In genomic region chr9:108620767-108621166, GRCh38 we compare ENCODE assay signal across 24 cellular contexts.
DNase-seq lines count a peak whose midpoint lies in the region; ATAC-seq and TF ChIP-seq lines count a peak whose summit lies in the region.
"Had no signal": no experiment of that assay in that cellular context is flagged by ENCODE, and none has a peak within 500 bp of the region (broad histone marks: within the 10 kb centered on the region; RNA-seq: fewer than 3 reads in every experiment).

No MANE protein-coding gene starts in this region.

- H3K36me3 ChIP-seq in colonic mucosa, result no peaks in the 10 kb centered on the region
- H3K36me3 ChIP-seq: prostate gland had no signal

- H3K4me3 ChIP-seq in choroid plexus epithelial cell (ENCODE audit: low read depth, low read length) (no peak overlapping the region), colonic mucosa (no peak overlapping the region)
- H3K4me3 ChIP-seq: prostate gland, testis had no signal

- H3K9me3 ChIP-seq in T-helper 17 cell (ENCODE audit: control insufficient read depth, low read length, poor library complexity, severe bottlenecking) (no peaks in the 10 kb centered on the region), colonic mucosa (no peaks in the 10 kb centered on the region)
- H3K9me3 ChIP-seq: prostate gland, testis had no signal

- H3K4me1 ChIP-seq in colonic mucosa, result no peaks in the 10 kb centered on the region
- H3K4me1 ChIP-seq: prostate gland, testis had no signal

- H3K9me3 Mint-ChIP-seq in activated T-helper 17 cell treated with anti-CD3 and anti-CD28 coated beads, Interleukin-2, amount 50 U/mL, for 72 hours, result peaks cover 15% of the 10 kb centered on the region
- no peaks in the 10 kb centered on the region for H3K9me3 Mint-ChIP-seq in activated CD8-positive, alpha-beta T cell treated with anti-CD3 and anti-CD28 coated beads for 36 hours
- H3K9me3 Mint-ChIP-seq: activated B cell treated with CpG ODN at 0.5 μM for 24 hours; activated T-helper 2 cell treated with anti-CD3 and anti-CD28 coated beads, Interferon-gamma antibody, Interleukin-2, Interleukin-4, amounts not matched to agents 10 μg/mL and 5 μg/mL and 100 μg/mL, durations not matched to agents 14 hours and 24 hours and 36 hours; stimulated activated naive B cell treated with anti-CD40 and anti-IgM and Interleukin-4, amounts not matched to agents 10 μg/mL and 1 μg/mL and 100 μg/mL, for 72 hours had no signal

- TF ChIP-seq CTCF in choroid plexus epithelial cell (conservative IDR thresholded peaks at IDR 0.05; ENCODE audit: low read depth, low read length) (no peak), colonic mucosa (IDR thresholded peaks at IDR 0.05) (no peak)
- no peak for TF ChIP-seq CTCF in activated CD8-positive, alpha-beta T cell treated with anti-CD3 and anti-CD28 coated beads for 36 hours (IDR thresholded peaks at IDR 0.05)

- POLR2A ChIA-PET in activated CD8-positive, alpha-beta T cell treated with anti-CD3 and anti-CD28 coated beads for 36 hours (lab: Charles Lee), result no interaction called here

- no peak for ATAC-seq in T-helper 17 cell
- ATAC-seq in activated T-helper 17 cell treated with anti-CD3 and anti-CD28 coated beads, Interleukin-2, amount 50 U/mL, for 72 hours (replicated peaks), result no peak
- no peak for ATAC-seq in activated CD8-positive, alpha-beta T cell treated with anti-CD3 and anti-CD28 coated beads for 36 hours
- ATAC-seq: sciatic nerve; stimulated activated naive B cell treated with anti-CD40 and anti-IgM and Interleukin-4, amounts not matched to agents 10 μg/mL and 1 μg/mL and 100 μg/mL, for 72 hours had no signal

- DNase-seq in M059J (ENCODE audit: low read depth), result peak; percentile 68
- peak; percentile 9 for DNase-seq in choroid plexus epithelial cell (ENCODE audit: low read depth)
- peak; percentile 30 for DNase-seq in kidney tubule cell (ENCODE audit: low spot score)
- DNase-seq in T-helper 17 cell, result no peak
- no peak for DNase-seq in activated CD8-positive, alpha-beta T cell treated with anti-CD3 and anti-CD28 coated beads for 36 hours
- no peak for DNase-seq in colonic mucosa
- DNase-seq: activated B cell treated with CpG ODN at 0.5 μM for 24 hours; aorta; CD4-positive, alpha-beta T cell; cerebellar nuclear complex; H7; IMR-90; NCI-H1048; NCI-H2029; NCI-H774; stimulated activated CD4-positive, alpha-beta T cell treated with anti-CD3 and anti-CD28 coated beads, Interleukin-15, amount 100 ng/mL, for 24 hours; stimulated activated naive B cell treated with anti-CD40 and anti-IgM and Interleukin-4, amounts not matched to agents 10 μg/mL and 1 μg/mL and 100 μg/mL, for 72 hours; testis had no signal

- H3K27me3 ChIP-seq in colonic mucosa, result no peaks in the 10 kb centered on the region
- H3K27me3 ChIP-seq: testis had no signal

- H3K4me3 Mint-ChIP-seq in T-helper 17 cell, result no peak overlapping the region
- H3K4me3 Mint-ChIP-seq in activated T-helper 17 cell treated with anti-CD3 and anti-CD28 coated beads, Interleukin-2, amount 50 U/mL, for 72 hours, result no peak overlapping the region
- no peak overlapping the region for H3K4me3 Mint-ChIP-seq in activated CD8-positive, alpha-beta T cell treated with anti-CD3 and anti-CD28 coated beads for 36 hours
- H3K4me3 Mint-ChIP-seq: activated B cell treated with CpG ODN at 0.5 μM for 24 hours; activated naive CD8-positive, alpha-beta T cell; CD4-positive, alpha-beta T cell; memory B cell; stimulated activated naive B cell treated with anti-CD40 and anti-IgM and Interleukin-4, amounts not matched to agents 10 μg/mL and 1 μg/mL and 100 μg/mL, for 72 hours had no signal

- H3K27ac Mint-ChIP-seq in T-helper 17 cell, result no peak overlapping the region
- no peak overlapping the region for H3K27ac Mint-ChIP-seq in activated T-helper 17 cell treated with anti-CD3 and anti-CD28 coated beads, Interleukin-2, amount 50 U/mL, for 72 hours
- H3K27ac Mint-ChIP-seq in activated CD8-positive, alpha-beta T cell treated with anti-CD3 and anti-CD28 coated beads for 36 hours, result no peak overlapping the region
- H3K27ac Mint-ChIP-seq: activated B cell treated with CpG ODN at 0.5 μM for 24 hours; activated naive CD8-positive, alpha-beta T cell; activated T-helper 2 cell treated with anti-CD3 and anti-CD28 coated beads, Interferon-gamma antibody, Interleukin-2, Interleukin-4, amounts not matched to agents 10 μg/mL and 5 μg/mL and 100 μg/mL, durations not matched to agents 14 hours and 24 hours and 36 hours; CD4-positive, alpha-beta T cell; memory B cell; stimulated activated naive B cell treated with anti-CD40 and anti-IgM and Interleukin-4, amounts not matched to agents 10 μg/mL and 1 μg/mL and 100 μg/mL, for 72 hours had no signal

- H3K4me1 Mint-ChIP-seq in T-helper 17 cell, result no peaks in the 10 kb centered on the region
- no peaks in the 10 kb centered on the region for H3K4me1 Mint-ChIP-seq in activated T-helper 17 cell treated with anti-CD3 and anti-CD28 coated beads, Interleukin-2, amount 50 U/mL, for 72 hours
- H3K4me1 Mint-ChIP-seq in activated CD8-positive, alpha-beta T cell treated with anti-CD3 and anti-CD28 coated beads for 36 hours (ENCODE audit: low read depth), result no peaks in the 10 kb centered on the region
- H3K4me1 Mint-ChIP-seq: activated B cell treated with CpG ODN at 0.5 μM for 24 hours; memory B cell; stimulated activated naive B cell treated with anti-CD40 and anti-IgM and Interleukin-4, amounts not matched to agents 10 μg/mL and 1 μg/mL and 100 μg/mL, for 72 hours had no signal

- no peak overlapping the region for H3K9ac ChIP-seq in colonic mucosa (ENCODE audit: low read depth in 2 of 2, low read length in 2 of 2)

- no peaks in the 10 kb centered on the region for H3K27me3 Mint-ChIP-seq in T-helper 17 cell
- H3K27me3 Mint-ChIP-seq in activated T-helper 17 cell treated with anti-CD3 and anti-CD28 coated beads, Interleukin-2, amount 50 U/mL, for 72 hours, result peaks cover 16% of the 10 kb centered on the region
- no peaks in the 10 kb centered on the region for H3K27me3 Mint-ChIP-seq in activated CD8-positive, alpha-beta T cell treated with anti-CD3 and anti-CD28 coated beads for 36 hours
- H3K27me3 Mint-ChIP-seq: activated B cell treated with CpG ODN at 0.5 μM for 24 hours; stimulated activated naive B cell treated with anti-CD40 and anti-IgM and Interleukin-4, amounts not matched to agents 10 μg/mL and 1 μg/mL and 100 μg/mL, for 72 hours had no signal

- no peaks in the 10 kb centered on the region for H3K36me3 Mint-ChIP-seq in T-helper 17 cell (ENCODE audit: low read depth)
- no peaks in the 10 kb centered on the region for H3K36me3 Mint-ChIP-seq in activated T-helper 17 cell treated with anti-CD3 and anti-CD28 coated beads, Interleukin-2, amount 50 U/mL, for 72 hours (ENCODE audit: low read depth)
- H3K36me3 Mint-ChIP-seq in activated CD8-positive, alpha-beta T cell treated with anti-CD3 and anti-CD28 coated beads for 36 hours (ENCODE audit: low read depth), result no peaks in the 10 kb centered on the region
- H3K36me3 Mint-ChIP-seq: activated naive CD8-positive, alpha-beta T cell; memory B cell; stimulated activated naive B cell treated with anti-CD40 and anti-IgM and Interleukin-4, amounts not matched to agents 10 μg/mL and 1 μg/mL and 100 μg/mL, for 72 hours had no signal

- H3K27ac ChIP-seq in colonic mucosa, result no peak overlapping the region
- H3K27ac ChIP-seq: prostate gland, testis had no signal

- CTCF ChIA-PET in activated CD8-positive, alpha-beta T cell treated with anti-CD3 and anti-CD28 coated beads for 36 hours (lab: Charles Lee), result no interaction called here

- intact Hi-C loops in activated CD8-positive, alpha-beta T cell treated with anti-CD3 and anti-CD28 coated beads for 36 hours (cut with micrococcal nuclease), result no loop called here
- intact Hi-C loops in colonic mucosa (cut with DNase I), result no loop called here

Comparison
In these comparisons a context has a peak if more than half of its experiments do, and no peak if none do; other contexts are left out.
1. DNase-seq: peak in M059J (single experiment), choroid plexus epithelial cell (single experiment) and kidney tubule cell (single experiment); none in T-helper 17 cell (0 of 3), activated CD8-positive, alpha-beta T cell treated with anti-CD3 and anti-CD28 coated beads for 36 hours (single experiment) and colonic mucosa (single experiment).